In the genomic region with DNA sequence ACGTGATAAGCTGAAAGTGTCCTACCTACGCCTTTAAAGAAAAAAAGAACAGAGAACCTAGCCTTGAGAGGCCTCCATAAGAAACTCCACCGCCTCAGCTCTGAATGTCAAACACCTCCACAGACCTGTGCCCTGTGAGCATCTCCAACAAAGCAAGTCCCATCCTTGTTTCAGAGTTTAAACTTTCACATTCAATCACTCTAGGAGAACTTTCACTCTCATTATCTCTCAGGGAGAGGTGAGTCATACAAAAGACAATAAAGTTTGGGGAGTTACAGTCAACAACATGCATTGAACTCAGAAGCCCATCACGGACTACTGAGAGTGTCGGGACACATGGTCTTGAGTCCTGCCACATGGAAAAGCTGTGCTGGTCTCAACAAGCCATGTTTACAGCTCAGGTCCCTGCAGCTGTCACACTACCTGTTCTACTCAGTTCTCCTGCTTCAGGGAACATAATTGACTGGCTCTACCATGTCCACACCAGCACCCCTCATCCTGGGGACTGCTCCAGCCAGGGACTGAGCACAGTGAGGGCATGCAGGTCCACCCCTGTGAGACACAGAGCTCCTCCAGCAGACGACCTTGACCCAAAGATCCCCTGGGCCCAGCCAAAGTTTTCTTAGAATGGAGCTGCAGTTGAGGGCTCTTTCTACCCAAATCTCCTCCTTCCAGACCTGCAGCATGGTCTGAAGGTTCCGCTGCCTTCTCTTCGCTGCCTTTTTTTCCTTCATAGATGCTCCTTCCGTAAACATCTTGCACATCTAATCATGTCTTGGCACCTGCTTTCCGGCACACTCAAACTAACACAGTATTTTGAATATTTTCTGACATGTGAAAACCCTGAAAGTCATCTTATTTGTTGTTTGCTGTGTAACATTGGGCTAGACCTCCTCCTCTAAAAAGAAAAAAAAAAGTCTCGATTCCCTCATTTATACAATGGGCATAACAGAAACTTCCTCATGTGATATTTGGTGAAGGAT, we compare ENCODE assay signal across 1 cellular context.
A peak's percentile ranks its signal among the peaks of the same experiment; 100 is the strongest.
TF ChIP-seq lines count a peak whose summit lies in the region.

No MANE protein-coding gene starts in this region.

TF ChIP-seq in HepG2, 621 proteins besides CTCF, POLR2A, EP300 and RAD21 (continued from another document):
- TF ChIP-seq, protein P1, sequence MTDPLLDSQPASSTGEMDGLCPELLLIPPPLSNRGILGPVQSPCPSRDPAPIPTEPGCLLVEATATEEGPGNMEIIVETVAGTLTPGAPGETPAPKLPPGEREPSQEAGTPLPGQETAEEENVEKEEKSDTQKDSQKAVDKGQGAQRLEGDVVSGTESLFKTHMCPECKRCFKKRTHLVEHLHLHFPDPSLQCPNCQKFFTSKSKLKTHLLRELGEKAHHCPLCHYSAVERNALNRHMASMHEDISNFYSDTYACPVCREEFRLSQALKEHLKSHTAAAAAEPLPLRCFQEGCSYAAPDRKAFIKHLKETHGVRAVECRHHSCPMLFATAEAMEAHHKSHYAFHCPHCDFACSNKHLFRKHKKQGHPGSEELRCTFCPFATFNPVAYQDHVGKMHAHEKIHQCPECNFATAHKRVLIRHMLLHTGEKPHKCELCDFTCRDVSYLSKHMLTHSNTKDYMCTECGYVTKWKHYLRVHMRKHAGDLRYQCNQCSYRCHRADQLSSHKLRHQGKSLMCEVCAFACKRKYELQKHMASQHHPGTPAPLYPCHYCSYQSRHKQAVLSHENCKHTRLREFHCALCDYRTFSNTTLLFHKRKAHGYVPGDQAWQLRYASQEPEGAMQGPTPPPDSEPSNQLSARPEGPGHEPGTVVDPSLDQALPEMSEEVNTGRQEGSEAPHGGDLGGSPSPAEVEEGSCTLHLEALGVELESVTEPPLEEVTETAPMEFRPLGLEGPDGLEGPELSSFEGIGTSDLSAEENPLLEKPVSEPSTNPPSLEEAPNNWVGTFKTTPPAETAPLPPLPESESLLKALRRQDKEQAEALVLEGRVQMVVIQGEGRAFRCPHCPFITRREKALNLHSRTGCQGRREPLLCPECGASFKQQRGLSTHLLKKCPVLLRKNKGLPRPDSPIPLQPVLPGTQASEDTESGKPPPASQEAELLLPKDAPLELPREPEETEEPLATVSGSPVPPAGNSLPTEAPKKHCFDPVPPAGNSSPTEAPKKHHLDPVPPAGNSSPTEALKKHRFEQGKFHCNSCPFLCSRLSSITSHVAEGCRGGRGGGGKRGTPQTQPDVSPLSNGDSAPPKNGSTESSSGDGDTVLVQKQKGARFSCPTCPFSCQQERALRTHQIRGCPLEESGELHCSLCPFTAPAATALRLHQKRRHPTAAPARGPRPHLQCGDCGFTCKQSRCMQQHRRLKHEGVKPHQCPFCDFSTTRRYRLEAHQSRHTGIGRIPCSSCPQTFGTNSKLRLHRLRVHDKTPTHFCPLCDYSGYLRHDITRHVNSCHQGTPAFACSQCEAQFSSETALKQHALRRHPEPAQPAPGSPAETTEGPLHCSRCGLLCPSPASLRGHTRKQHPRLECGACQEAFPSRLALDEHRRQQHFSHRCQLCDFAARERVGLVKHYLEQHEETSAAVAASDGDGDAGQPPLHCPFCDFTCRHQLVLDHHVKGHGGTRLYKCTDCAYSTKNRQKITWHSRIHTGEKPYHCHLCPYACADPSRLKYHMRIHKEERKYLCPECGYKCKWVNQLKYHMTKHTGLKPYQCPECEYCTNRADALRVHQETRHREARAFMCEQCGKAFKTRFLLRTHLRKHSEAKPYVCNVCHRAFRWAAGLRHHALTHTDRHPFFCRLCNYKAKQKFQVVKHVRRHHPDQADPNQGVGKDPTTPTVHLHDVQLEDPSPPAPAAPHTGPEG (CRISPR knock-in tag; IDR thresholded peaks at IDR 0.05) = no peak
- TF ChIP-seq SOX5 (CRISPR knock-in tag; IDR thresholded peaks at IDR 0.05; ENCODE audit: borderline replicate concordance) = peak; percentile 20; the same call in 1 of the 2 replicates
- no peak for TF ChIP-seq IKZF1 (IDR thresholded peaks at IDR 0.05)
- TF ChIP-seq, protein P2, sequence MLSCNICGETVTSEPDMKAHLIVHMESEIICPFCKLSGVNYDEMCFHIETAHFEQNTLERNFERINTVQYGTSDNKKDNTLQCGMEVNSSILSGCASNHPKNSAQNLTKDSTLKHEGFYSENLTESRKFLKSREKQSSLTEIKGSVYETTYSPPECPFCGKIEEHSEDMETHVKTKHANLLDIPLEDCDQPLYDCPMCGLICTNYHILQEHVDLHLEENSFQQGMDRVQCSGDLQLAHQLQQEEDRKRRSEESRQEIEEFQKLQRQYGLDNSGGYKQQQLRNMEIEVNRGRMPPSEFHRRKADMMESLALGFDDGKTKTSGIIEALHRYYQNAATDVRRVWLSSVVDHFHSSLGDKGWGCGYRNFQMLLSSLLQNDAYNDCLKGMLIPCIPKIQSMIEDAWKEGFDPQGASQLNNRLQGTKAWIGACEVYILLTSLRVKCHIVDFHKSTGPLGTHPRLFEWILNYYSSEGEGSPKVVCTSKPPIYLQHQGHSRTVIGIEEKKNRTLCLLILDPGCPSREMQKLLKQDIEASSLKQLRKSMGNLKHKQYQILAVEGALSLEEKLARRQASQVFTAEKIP (CRISPR knock-in tag; IDR thresholded peaks at IDR 0.05; ENCODE audit: borderline replicate concordance) = no peak
- TF ChIP-seq SSRP1 (CRISPR knock-in tag; IDR thresholded peaks at IDR 0.05) = no peak
- TF ChIP-seq ZNF629 (CRISPR knock-in tag; conservative IDR thresholded peaks at IDR 0.05) = no peak
- TF ChIP-seq TCF7L2 (IDR thresholded peaks at IDR 0.05; ENCODE audit: low read depth, low read length) = no peak
- TF ChIP-seq ZNF34 (CRISPR knock-in tag; IDR thresholded peaks at IDR 0.05; ENCODE audit: borderline replicate concordance) = no peak
- TF ChIP-seq, protein P3, sequence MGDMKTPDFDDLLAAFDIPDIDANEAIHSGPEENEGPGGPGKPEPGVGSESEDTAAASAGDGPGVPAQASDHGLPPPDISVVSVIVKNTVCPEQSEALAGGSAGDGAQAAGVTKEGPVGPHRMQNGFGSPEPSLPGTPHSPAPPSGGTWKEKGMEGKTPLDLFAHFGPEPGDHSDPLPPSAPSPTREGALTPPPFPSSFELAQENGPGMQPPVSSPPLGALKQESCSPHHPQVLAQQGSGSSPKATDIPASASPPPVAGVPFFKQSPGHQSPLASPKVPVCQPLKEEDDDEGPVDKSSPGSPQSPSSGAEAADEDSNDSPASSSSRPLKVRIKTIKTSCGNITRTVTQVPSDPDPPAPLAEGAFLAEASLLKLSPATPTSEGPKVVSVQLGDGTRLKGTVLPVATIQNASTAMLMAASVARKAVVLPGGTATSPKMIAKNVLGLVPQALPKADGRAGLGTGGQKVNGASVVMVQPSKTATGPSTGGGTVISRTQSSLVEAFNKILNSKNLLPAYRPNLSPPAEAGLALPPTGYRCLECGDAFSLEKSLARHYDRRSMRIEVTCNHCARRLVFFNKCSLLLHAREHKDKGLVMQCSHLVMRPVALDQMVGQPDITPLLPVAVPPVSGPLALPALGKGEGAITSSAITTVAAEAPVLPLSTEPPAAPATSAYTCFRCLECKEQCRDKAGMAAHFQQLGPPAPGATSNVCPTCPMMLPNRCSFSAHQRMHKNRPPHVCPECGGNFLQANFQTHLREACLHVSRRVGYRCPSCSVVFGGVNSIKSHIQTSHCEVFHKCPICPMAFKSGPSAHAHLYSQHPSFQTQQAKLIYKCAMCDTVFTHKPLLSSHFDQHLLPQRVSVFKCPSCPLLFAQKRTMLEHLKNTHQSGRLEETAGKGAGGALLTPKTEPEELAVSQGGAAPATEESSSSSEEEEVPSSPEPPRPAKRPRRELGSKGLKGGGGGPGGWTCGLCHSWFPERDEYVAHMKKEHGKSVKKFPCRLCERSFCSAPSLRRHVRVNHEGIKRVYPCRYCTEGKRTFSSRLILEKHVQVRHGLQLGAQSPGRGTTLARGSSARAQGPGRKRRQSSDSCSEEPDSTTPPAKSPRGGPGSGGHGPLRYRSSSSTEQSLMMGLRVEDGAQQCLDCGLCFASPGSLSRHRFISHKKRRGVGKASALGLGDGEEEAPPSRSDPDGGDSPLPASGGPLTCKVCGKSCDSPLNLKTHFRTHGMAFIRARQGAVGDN (CRISPR knock-in tag; IDR thresholded peaks at IDR 0.05) = no peak
- no peak for TF ChIP-seq BRD4 (CRISPR knock-in tag; IDR thresholded peaks at IDR 0.05)
- TF ChIP-seq NFATC3 (CRISPR knock-in tag; IDR thresholded peaks at IDR 0.05) = no peak
- TF ChIP-seq ETV6 (CRISPR knock-in tag; conservative IDR thresholded peaks at IDR 0.05) = no peak
- TF ChIP-seq ADNP (CRISPR knock-in tag; IDR thresholded peaks at IDR 0.05) = no peak
- no peak for TF ChIP-seq ZNF549 (CRISPR knock-in tag; IDR thresholded peaks at IDR 0.05)
- no peak for TF ChIP-seq POLR2AphosphoS2 (IDR thresholded peaks at IDR 0.05; ENCODE audit: low read depth, low read length)
- TF ChIP-seq, protein P4, sequence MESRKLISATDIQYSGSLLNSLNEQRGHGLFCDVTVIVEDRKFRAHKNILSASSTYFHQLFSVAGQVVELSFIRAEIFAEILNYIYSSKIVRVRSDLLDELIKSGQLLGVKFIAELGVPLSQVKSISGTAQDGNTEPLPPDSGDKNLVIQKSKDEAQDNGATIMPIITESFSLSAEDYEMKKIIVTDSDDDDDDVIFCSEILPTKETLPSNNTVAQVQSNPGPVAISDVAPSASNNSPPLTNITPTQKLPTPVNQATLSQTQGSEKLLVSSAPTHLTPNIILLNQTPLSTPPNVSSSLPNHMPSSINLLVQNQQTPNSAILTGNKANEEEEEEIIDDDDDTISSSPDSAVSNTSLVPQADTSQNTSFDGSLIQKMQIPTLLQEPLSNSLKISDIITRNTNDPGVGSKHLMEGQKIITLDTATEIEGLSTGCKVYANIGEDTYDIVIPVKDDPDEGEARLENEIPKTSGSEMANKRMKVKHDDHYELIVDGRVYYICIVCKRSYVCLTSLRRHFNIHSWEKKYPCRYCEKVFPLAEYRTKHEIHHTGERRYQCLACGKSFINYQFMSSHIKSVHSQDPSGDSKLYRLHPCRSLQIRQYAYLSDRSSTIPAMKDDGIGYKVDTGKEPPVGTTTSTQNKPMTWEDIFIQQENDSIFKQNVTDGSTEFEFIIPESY (CRISPR knock-in tag; IDR thresholded peaks at IDR 0.05) = no peak
- no peak for TF ChIP-seq ZNF3 (CRISPR knock-in tag; IDR thresholded peaks at IDR 0.05)
- no peak for TF ChIP-seq SUZ12 (IDR thresholded peaks at IDR 0.05; ENCODE audit: low read depth, low read length)
- TF ChIP-seq CHD4 (IDR thresholded peaks at IDR 0.05; ENCODE audit: borderline replicate concordance, low read length) = no peak
- no peak for TF ChIP-seq SOX13 (IDR thresholded peaks at IDR 0.05)
- TF ChIP-seq SOX13 (CRISPR knock-in tag; conservative IDR thresholded peaks at IDR 0.05 in 1 of 2, IDR thresholded peaks at IDR 0.05 in 1 of 2) = 0 out of 4 replicates have a peak, but pooled peaks of 1 of the 2 experiments have one; percentile 10
- no peak for TF ChIP-seq ZNF782 (CRISPR knock-in tag; IDR thresholded peaks at IDR 0.05; ENCODE audit: borderline replicate concordance)
- no peak for TF ChIP-seq ZMYM3 (CRISPR knock-in tag; IDR thresholded peaks at IDR 0.05)
- no peak for TF ChIP-seq ZNF563 (CRISPR knock-in tag; IDR thresholded peaks at IDR 0.05)
- TF ChIP-seq MEIS1 (CRISPR knock-in tag; IDR thresholded peaks at IDR 0.05; ENCODE audit: borderline replicate concordance) = no peak
- TF ChIP-seq, protein P5, sequence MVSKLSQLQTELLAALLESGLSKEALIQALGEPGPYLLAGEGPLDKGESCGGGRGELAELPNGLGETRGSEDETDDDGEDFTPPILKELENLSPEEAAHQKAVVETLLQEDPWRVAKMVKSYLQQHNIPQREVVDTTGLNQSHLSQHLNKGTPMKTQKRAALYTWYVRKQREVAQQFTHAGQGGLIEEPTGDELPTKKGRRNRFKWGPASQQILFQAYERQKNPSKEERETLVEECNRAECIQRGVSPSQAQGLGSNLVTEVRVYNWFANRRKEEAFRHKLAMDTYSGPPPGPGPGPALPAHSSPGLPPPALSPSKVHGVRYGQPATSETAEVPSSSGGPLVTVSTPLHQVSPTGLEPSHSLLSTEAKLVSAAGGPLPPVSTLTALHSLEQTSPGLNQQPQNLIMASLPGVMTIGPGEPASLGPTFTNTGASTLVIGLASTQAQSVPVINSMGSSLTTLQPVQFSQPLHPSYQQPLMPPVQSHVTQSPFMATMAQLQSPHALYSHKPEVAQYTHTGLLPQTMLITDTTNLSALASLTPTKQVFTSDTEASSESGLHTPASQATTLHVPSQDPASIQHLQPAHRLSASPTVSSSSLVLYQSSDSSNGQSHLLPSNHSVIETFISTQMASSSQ (IDR thresholded peaks at IDR 0.05; ENCODE audit: low read depth) = no peak
- TF ChIP-seq, protein P5 (CRISPR knock-in tag; IDR thresholded peaks at IDR 0.05; ENCODE audit: borderline replicate concordance) = no peak
- TF ChIP-seq MBD4 (IDR thresholded peaks at IDR 0.05; ENCODE audit: borderline replicate concordance, low read length) = no peak
- TF ChIP-seq FOSL2 (CRISPR knock-in tag; IDR thresholded peaks at IDR 0.05) = peak; percentile 64
- no peak for TF ChIP-seq ZNF333 (CRISPR knock-in tag; IDR thresholded peaks at IDR 0.05; ENCODE audit: borderline replicate concordance)
- TF ChIP-seq ZNF224 (CRISPR knock-in tag; IDR thresholded peaks at IDR 0.05) = no peak
- no peak for TF ChIP-seq ZNF569 (CRISPR knock-in tag; IDR thresholded peaks at IDR 0.05; ENCODE audit: borderline replicate concordance)
- no peak for TF ChIP-seq FOXP1 (IDR thresholded peaks at IDR 0.05)
- no peak for TF ChIP-seq FOXP1 (CRISPR knock-in tag; IDR thresholded peaks at IDR 0.05)
- TF ChIP-seq, protein P6, sequence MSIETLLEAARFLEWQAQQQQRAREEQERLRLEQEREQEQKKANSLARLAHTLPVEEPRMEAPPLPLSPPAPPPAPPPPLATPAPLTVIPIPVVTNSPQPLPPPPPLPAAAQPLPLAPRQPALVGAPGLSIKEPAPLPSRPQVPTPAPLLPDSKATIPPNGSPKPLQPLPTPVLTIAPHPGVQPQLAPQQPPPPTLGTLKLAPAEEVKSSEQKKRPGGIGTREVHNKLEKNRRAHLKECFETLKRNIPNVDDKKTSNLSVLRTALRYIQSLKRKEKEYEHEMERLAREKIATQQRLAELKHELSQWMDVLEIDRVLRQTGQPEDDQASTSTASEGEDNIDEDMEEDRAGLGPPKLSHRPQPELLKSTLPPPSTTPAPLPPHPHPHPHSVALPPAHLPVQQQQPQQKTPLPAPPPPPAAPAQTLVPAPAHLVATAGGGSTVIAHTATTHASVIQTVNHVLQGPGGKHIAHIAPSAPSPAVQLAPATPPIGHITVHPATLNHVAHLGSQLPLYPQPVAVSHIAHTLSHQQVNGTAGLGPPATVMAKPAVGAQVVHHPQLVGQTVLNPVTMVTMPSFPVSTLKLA (IDR thresholded peaks at IDR 0.05) = peak; percentile 68
- TF ChIP-seq SOX6 (IDR thresholded peaks at IDR 0.05) = no peak
- TF ChIP-seq SOX6 (CRISPR knock-in tag; IDR thresholded peaks at IDR 0.05) = no peak
- TF ChIP-seq MXI1 (IDR thresholded peaks at IDR 0.05; ENCODE audit: borderline replicate concordance, low read depth, low read length) = peak; percentile 42; the same call in 1 of the 3 replicates
